In genomic region chr7:74012842-74013249, GRCh38 we compare ENCODE assay signal across 9 cellular contexts.
A peak's percentile ranks its signal among the peaks of the same experiment; 100 is the strongest.
DNase-seq lines count a peak whose midpoint lies in the region; ATAC-seq and TF ChIP-seq lines count a peak whose summit lies in the region.
"Had no signal": no experiment of that assay in that cellular context is flagged by ENCODE, and none has a peak within 500 bp of the region (broad histone marks: within the 10 kb centered on the region; RNA-seq: fewer than 3 reads in every experiment).

No MANE protein-coding gene starts in this region.

- POLR2A ChIA-PET in GM10248 (lab: Yijun Ruan, JAX) (no interaction called here), HEK293T (lab: Yijun Ruan, JAX) (no interaction called here)

- peak; percentile 92 for DNase-seq in GM10248 (ENCODE audit: extremely low spot score)
- peak; percentile 63 for DNase-seq in epithelial cell of esophagus (ENCODE audit: low read depth)
- no peak for DNase-seq in HEK293T (ENCODE audit: extremely low spot score)
- DNase-seq in NK-92 treated with Interleukin-12 subunit alpha and Interleukin-12 subunit beta, amount 100 ng/mL, for 24 hours (lab: John Stamatoyannopoulos, UW): no peak
- no peak for DNase-seq in NCI-H1436 treated with DMSO at 0.1 percent for 48 hours (lab: John Stamatoyannopoulos, UW)
- no peak for DNase-seq in GF-D8 (lab: John Stamatoyannopoulos, UW)
- DNase-seq: Peyer's patch had no signal

- ATAC-seq in GM21381 (IDR thresholded peaks at IDR 0.05; ENCODE audit: unreplicated experiment) (peak; percentile 80), HG03432 (IDR thresholded peaks at IDR 0.05; ENCODE audit: unreplicated experiment) (peak; percentile 97)

- no peak overlapping the region for H3K4me3 ChIP-seq in epithelial cell of esophagus (ENCODE audit: low read length)
- H3K4me3 ChIP-seq: Peyer's patch had no signal

- TF ChIP-seq CTCF in GM10248 (IDR thresholded peaks at IDR 0.05; ENCODE audit: control extremely low read depth, extremely low read depth, low read depth, missing control alignments) (no peak), epithelial cell of esophagus (IDR thresholded peaks at IDR 0.05; ENCODE audit: insufficient read depth, low read depth, low read length, missing control alignments) (no peak)

- CTCF ChIA-PET in GM10248 (lab: Yijun Ruan, JAX) (interaction anchor here (8.0 kb wide), 1 partner anchor 13 kb away, joined by 79 read pairs; no protein-coding TSS in a partner anchor), HEK293T (lab: Yijun Ruan, JAX) (no interaction called here)

TF ChIP-seq in HEK293T, 16 proteins besides CTCF, POLR2A, EP300 and RAD21:
- no peak for TF ChIP-seq HDGF (IDR thresholded peaks at IDR 0.05; ENCODE audit: borderline replicate concordance)
- no peak for TF ChIP-seq NFRKB (IDR thresholded peaks at IDR 0.05)
- no peak for TF ChIP-seq TARDBP (IDR thresholded peaks at IDR 0.05)
- no peak for TF ChIP-seq SP1 (IDR thresholded peaks at IDR 0.05)
- no peak for TF ChIP-seq FOXM1 (IDR thresholded peaks at IDR 0.05; ENCODE audit: borderline replicate concordance)
- no peak for TF ChIP-seq ARNT (IDR thresholded peaks at IDR 0.05)
- no peak for TF ChIP-seq LEF1 (IDR thresholded peaks at IDR 0.05; ENCODE audit: borderline replicate concordance)
- TF ChIP-seq CTBP1 (IDR thresholded peaks at IDR 0.05; ENCODE audit: borderline replicate concordance): no peak
- TF ChIP-seq FOXA1 (IDR thresholded peaks at IDR 0.05): no peak
- TF ChIP-seq ELF4 (IDR thresholded peaks at IDR 0.05): no peak
- no peak for TF ChIP-seq PKNOX1 (IDR thresholded peaks at IDR 0.05)
- TF ChIP-seq L3MBTL2 (conservative IDR thresholded peaks at IDR 0.05): no peak
- TF ChIP-seq ZNF384 (IDR thresholded peaks at IDR 0.05): no peak
TF ChIP-seq in HEK293T: peak in this region for 0.

Comparison
In these comparisons a context has a peak if more than half of its experiments do, and no peak if none do; other contexts are left out.
1. DNase-seq: peak in GM10248 (single experiment) and epithelial cell of esophagus (single experiment); none in HEK293T (single experiment), NK-92 treated with Interleukin-12 subunit alpha and Interleukin-12 subunit beta, amount 100 ng/mL, for 24 hours (single experiment), NCI-H1436 treated with DMSO at 0.1 percent for 48 hours (single experiment) and GF-D8 (single experiment).